In the genomic region with DNA sequence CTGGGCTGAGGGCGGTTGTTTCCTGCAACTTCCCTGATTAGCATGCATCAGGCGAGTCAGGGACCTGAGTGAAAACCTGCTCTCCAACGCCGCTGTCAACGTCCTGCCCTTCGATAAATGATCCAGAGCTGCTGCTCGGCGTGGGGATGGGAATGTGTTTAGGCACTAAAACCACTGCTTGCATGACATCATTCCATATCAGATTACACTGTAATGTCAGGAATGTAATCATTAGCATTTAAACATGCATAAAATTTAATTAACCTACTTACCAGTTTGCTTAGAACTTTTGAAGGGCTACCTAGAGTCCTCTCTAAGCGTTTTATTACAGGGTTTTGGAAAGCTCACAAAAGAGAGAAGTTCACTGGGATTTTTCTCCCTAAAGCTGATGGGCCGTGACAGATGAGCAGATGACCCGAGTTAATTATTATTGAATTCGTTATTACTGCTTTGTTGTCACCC, we compare ENCODE assay signal across 19 cellular contexts.
DNase-seq lines count a peak whose midpoint lies in the region; ATAC-seq, FAIRE-seq and TF ChIP-seq lines count a peak whose summit lies in the region.
"Had no signal": no experiment of that assay in that cellular context is flagged by ENCODE, and none has a peak within 500 bp of the region (broad histone marks: within the 10 kb centered on the region; RNA-seq: fewer than 3 reads in every experiment).

No MANE protein-coding gene starts in this region.

- H3K4me1 ChIP-seq in HEK293 (ENCODE audit: control insufficient read depth, insufficient read depth, low read length) (no peaks in the 10 kb centered on the region), astrocyte (ENCODE audit: insufficient read depth, low read length) (no peaks in the 10 kb centered on the region), smooth muscle cell (ENCODE audit: low read depth) (peaks cover 6% of the 10 kb centered on the region)
- H3K4me1 ChIP-seq: gastrocnemius medialis, pancreas had no signal

- H3K4me3 ChIP-seq in HEK293 (ENCODE audit: low read depth, low read length) (peak overlapping the region; percentile 32), astrocyte (ENCODE audit: insufficient read depth, low read depth, low read length) (no peak overlapping the region), smooth muscle cell (peak overlapping the region; percentile 28)
- H3K4me3 ChIP-seq: gastrocnemius medialis, pancreas had no signal

- peaks cover 16% of the 10 kb centered on the region for H3K9me3 Mint-ChIP-seq in astrocyte (ENCODE audit: unreplicated experiment)
- H3K9me3 Mint-ChIP-seq in endothelial cell (ENCODE audit: unreplicated experiment): peaks cover 46% of the 10 kb centered on the region

- no peak for TF ChIP-seq CTCF in HEK293 (tag by site-specific recombination; IDR thresholded peaks at IDR 0.05)
- TF ChIP-seq CTCF in astrocyte (IDR thresholded peaks at IDR 0.05; ENCODE audit: insufficient read depth, low read depth, low read length): no peak
- no peak for TF ChIP-seq CTCF in smooth muscle cell (IDR thresholded peaks at IDR 0.05; ENCODE audit: borderline replicate concordance, insufficient read depth, poor library complexity, severe bottlenecking)
- no peak for TF ChIP-seq CTCF in endothelial cell (IDR thresholded peaks at IDR 0.05; ENCODE audit: unreplicated experiment)

- no peak for ATAC-seq in HG03432 (IDR thresholded peaks at IDR 0.05; ENCODE audit: unreplicated experiment)
- ATAC-seq in left lobe of liver: no peak
- no peak for ATAC-seq in GM18909 (IDR thresholded peaks at IDR 0.05; ENCODE audit: poor library complexity, unreplicated experiment)
- ATAC-seq: effector memory CD8-positive, alpha-beta T cell; gastrocnemius medialis had no signal

- POLR2A ChIA-PET in HEK293 (lab: Yijun Ruan, JAX): interaction anchor here (0.7 kb wide), 1 partner anchor 203 kb away, joined by 3 read pairs; no protein-coding TSS in a partner anchor

- 27% methylated on average over 12 of the region's 12 CpGs for WGBS in smooth muscle cell (ENCODE audit: low lambda C conversion rate)

- H3K36me3 ChIP-seq in HEK293 (ENCODE audit: control insufficient read depth in 2 of 2, insufficient read depth in 1 of 2, low read length in 2 of 2) (no peaks in the 10 kb centered on the region), astrocyte (ENCODE audit: insufficient read depth, low read length) (no peaks in the 10 kb centered on the region), smooth muscle cell (ENCODE audit: low read depth) (no peaks in the 10 kb centered on the region)
- H3K36me3 ChIP-seq: gastrocnemius medialis, pancreas, vagina had no signal

- H3K79me2 ChIP-seq in astrocyte (ENCODE audit: insufficient read depth, low read length) (no peaks in the 10 kb centered on the region), smooth muscle cell (ENCODE audit: low read depth) (no peaks in the 10 kb centered on the region)

- H3K9ac ChIP-seq in astrocyte (ENCODE audit: low read length): no peak overlapping the region
- no peak overlapping the region for H3K9ac ChIP-seq in smooth muscle cell (ENCODE audit: low read depth)
- H3K9ac ChIP-seq: SK-N-SH had no signal

- H3K4me1 Mint-ChIP-seq in astrocyte (ENCODE audit: low read depth, unreplicated experiment) (no peaks in the 10 kb centered on the region), endothelial cell (ENCODE audit: unreplicated experiment) (no peaks in the 10 kb centered on the region)
- H3K4me1 Mint-ChIP-seq: B cell had no signal

- H3K4me2 ChIP-seq in astrocyte (ENCODE audit: low read length): peak overlapping the region; percentile 52
- peak overlapping the region; percentile 80 for H3K4me2 ChIP-seq in smooth muscle cell
- H3K4me2 ChIP-seq: SK-N-SH had no signal

- no peak for DNase-seq in astrocyte (ENCODE audit: low read depth)
- peak; percentile 56 for DNase-seq in iPS-NIHi11 (ENCODE audit: low spot score)
- DNase-seq in smooth muscle cell (lab: John Stamatoyannopoulos, UW; ENCODE audit: unreplicated experiment): no peak
- no peak for DNase-seq in endothelial cell (ENCODE audit: low spot score)
- no peak for DNase-seq in left lobe of liver (ENCODE audit: low spot score)
- DNase-seq: activated naive CD4-positive, alpha-beta T cell treated with anti-CD3 and anti-CD28 coated beads, Interleukin-2, amount 50 U/mL, for 16 hours; effector memory CD8-positive, alpha-beta T cell; EL; gastrocnemius medialis; mesenchymal stem cell; NCI-H2029 treated with DMSO at 0.1 percent for 48 hours; pancreas; SK-N-SH had no signal

- CTCF ChIA-PET in HEK293 (lab: Yijun Ruan, JAX): interaction anchor here (0.6 to 1.2 kb wide), 3 partner anchors 11 to 1020 kb away, joined by 3 read pairs; no protein-coding TSS in a partner anchor

- H3K27ac Mint-ChIP-seq in astrocyte (ENCODE audit: unreplicated experiment) (no peak overlapping the region), endothelial cell (ENCODE audit: unreplicated experiment) (no peak overlapping the region)
- H3K27ac Mint-ChIP-seq: B cell; effector memory CD8-positive, alpha-beta T cell had no signal

- H4K20me1 ChIP-seq in astrocyte (ENCODE audit: insufficient read depth, low read length) (no peaks in the 10 kb centered on the region), smooth muscle cell (ENCODE audit: low read depth) (no peaks in the 10 kb centered on the region)

- H3K27me3 ChIP-seq in astrocyte (ENCODE audit: insufficient read depth, low read length) (no peaks in the 10 kb centered on the region), smooth muscle cell (ENCODE audit: low read depth) (no peaks in the 10 kb centered on the region)
- H3K27me3 ChIP-seq: gastrocnemius medialis, vagina had no signal

- no peak for FAIRE-seq in astrocyte (lab: Jason Lieb, UNC)
- FAIRE-seq: bronchial epithelial cell, pancreas had no signal

- H2AFZ ChIP-seq in astrocyte (ENCODE audit: low read depth, low read length) (peak overlapping the region; percentile 18), smooth muscle cell (ENCODE audit: low read depth) (no peak overlapping the region)

- H3K27ac ChIP-seq in HEK293 (ENCODE audit: extremely low read depth, low read depth, low read length): no peak overlapping the region
- no peak overlapping the region for H3K27ac ChIP-seq in astrocyte (ENCODE audit: low read depth, low read length)
- no peak overlapping the region for H3K27ac ChIP-seq in smooth muscle cell (ENCODE audit: low read depth)
- H3K27ac ChIP-seq: gastrocnemius medialis, pancreas, vagina had no signal

- H3K27me3 Mint-ChIP-seq in astrocyte (ENCODE audit: low read depth, unreplicated experiment) (no peaks in the 10 kb centered on the region), endothelial cell (ENCODE audit: unreplicated experiment) (peaks cover 1% of the 10 kb centered on the region)
- H3K27me3 Mint-ChIP-seq: B cell had no signal

- H3K36me3 Mint-ChIP-seq in astrocyte (ENCODE audit: low read depth, unreplicated experiment): no peaks in the 10 kb centered on the region
- peaks cover 4% of the 10 kb centered on the region for H3K36me3 Mint-ChIP-seq in endothelial cell (ENCODE audit: low read depth, unreplicated experiment)

- H3K9me3 ChIP-seq in HEK293 (ENCODE audit: control insufficient read depth, insufficient read depth, low read depth, low read length) (no peaks in the 10 kb centered on the region), astrocyte (ENCODE audit: insufficient read depth, low read depth, low read length) (peaks cover 16% of the 10 kb centered on the region), smooth muscle cell (replicated peaks; ENCODE audit: low read depth) (no peaks in the 10 kb centered on the region)
- H3K9me3 ChIP-seq: gastrocnemius medialis, pancreas, SK-N-SH, vagina had no signal

- H3K4me3 Mint-ChIP-seq in astrocyte (ENCODE audit: unreplicated experiment) (no peak overlapping the region), endothelial cell (ENCODE audit: unreplicated experiment) (no peak overlapping the region)
- H3K4me3 Mint-ChIP-seq: B cell; effector memory CD8-positive, alpha-beta T cell had no signal

- H3F3A ChIP-seq in smooth muscle cell (ENCODE audit: low read depth): no peaks in the 10 kb centered on the region

TF ChIP-seq in HEK293, 187 proteins besides CTCF, POLR2A, EP300 and RAD21 (continues in another document):
- TF ChIP-seq, protein P1, sequence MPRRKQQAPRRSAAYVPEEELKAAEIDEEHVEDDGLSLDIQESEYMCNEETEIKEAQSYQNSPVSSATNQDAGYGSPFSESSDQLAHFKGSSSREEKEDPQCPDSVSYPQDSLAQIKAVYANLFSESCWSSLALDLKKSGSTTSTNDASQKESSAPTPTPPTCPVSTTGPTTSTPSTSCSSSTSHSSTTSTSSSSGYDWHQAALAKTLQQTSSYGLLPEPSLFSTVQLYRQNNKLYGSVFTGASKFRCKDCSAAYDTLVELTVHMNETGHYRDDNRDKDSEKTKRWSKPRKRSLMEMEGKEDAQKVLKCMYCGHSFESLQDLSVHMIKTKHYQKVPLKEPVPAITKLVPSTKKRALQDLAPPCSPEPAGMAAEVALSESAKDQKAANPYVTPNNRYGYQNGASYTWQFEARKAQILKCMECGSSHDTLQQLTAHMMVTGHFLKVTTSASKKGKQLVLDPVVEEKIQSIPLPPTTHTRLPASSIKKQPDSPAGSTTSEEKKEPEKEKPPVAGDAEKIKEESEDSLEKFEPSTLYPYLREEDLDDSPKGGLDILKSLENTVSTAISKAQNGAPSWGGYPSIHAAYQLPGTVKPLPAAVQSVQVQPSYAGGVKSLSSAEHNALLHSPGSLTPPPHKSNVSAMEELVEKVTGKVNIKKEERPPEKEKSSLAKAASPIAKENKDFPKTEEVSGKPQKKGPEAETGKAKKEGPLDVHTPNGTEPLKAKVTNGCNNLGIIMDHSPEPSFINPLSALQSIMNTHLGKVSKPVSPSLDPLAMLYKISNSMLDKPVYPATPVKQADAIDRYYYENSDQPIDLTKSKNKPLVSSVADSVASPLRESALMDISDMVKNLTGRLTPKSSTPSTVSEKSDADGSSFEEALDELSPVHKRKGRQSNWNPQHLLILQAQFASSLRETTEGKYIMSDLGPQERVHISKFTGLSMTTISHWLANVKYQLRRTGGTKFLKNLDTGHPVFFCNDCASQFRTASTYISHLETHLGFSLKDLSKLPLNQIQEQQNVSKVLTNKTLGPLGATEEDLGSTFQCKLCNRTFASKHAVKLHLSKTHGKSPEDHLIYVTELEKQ (tag by site-specific recombination; IDR thresholded peaks at IDR 0.05; ENCODE audit: borderline replicate concordance): no peak
- no peak for TF ChIP-seq ZNF514 (tag by site-specific recombination; IDR thresholded peaks at IDR 0.05)
- no peak for TF ChIP-seq ZNF19 (tag by site-specific recombination; IDR thresholded peaks at IDR 0.05; ENCODE audit: low read depth)
- TF ChIP-seq TCF7L2 (IDR thresholded peaks at IDR 0.05; ENCODE audit: borderline replicate concordance, low read depth, low read length): 0 out of 2 replicates have a peak, but pooled peaks have one; percentile 17
- TF ChIP-seq SP7 (tag by site-specific recombination; IDR thresholded peaks at IDR 0.05): peak; percentile 75
- no peak for TF ChIP-seq HOXC10 (CRISPR knock-in tag; IDR thresholded peaks at IDR 0.05)
- TF ChIP-seq ZNF112 (tag by site-specific recombination; IDR thresholded peaks at IDR 0.05): no peak
- no peak for TF ChIP-seq FEZF1 (tag by site-specific recombination; IDR thresholded peaks at IDR 0.05)
- no peak for TF ChIP-seq ZNF324 (tag by site-specific recombination; IDR thresholded peaks at IDR 0.05)
- no peak for TF ChIP-seq ZNF48 (tag by site-specific recombination; IDR thresholded peaks at IDR 0.05)
